Comparison of ENCODE assay signal across 22 cellular contexts in genomic region chr10:61285749-61286148, GRCh38.
DNase-seq lines count a peak whose midpoint lies in the region; ATAC-seq and TF ChIP-seq lines count a peak whose summit lies in the region.
"Had no signal": no experiment of that assay in that cellular context is flagged by ENCODE, and none has a peak within 500 bp of the region (broad histone marks: within the 10 kb centered on the region; RNA-seq: fewer than 3 reads in every experiment).

No MANE protein-coding gene starts in this region.

- H3K9ac ChIP-seq in fibroblast of lung (ENCODE audit: insufficient read depth, low read length): no peak overlapping the region
- H3K9ac ChIP-seq: KMS-11 had no signal

- H3K9me3 ChIP-seq in fibroblast of lung (ENCODE audit: control insufficient read depth, insufficient read depth, low read depth, low read length) (no peaks in the 10 kb centered on the region), psoas muscle (no peaks in the 10 kb centered on the region), suprapubic skin (no peaks in the 10 kb centered on the region)
- H3K9me3 ChIP-seq: ascending aorta, ovary, upper lobe of right lung had no signal

- TF ChIP-seq POLR2A in suprapubic skin (IDR thresholded peaks at IDR 0.05): no peak

- H4K20me1 ChIP-seq in fibroblast of lung (ENCODE audit: control insufficient read depth, extremely low read depth, insufficient read depth, low read length): no peaks in the 10 kb centered on the region

- ATAC-seq in psoas muscle (peak; percentile 42 to 70 (median 64)), HG02798 (IDR thresholded peaks at IDR 0.05; ENCODE audit: poor library complexity, unreplicated experiment) (no peak)
- no peak for ATAC-seq in stimulated activated naive CD8-positive, alpha-beta T cell treated with anti-CD3 and anti-CD28 coated beads, Interleukin-15, Interleukin-2, amounts not matched to agents 100 U/mL and 50 U/mL, for 24 hours
- ATAC-seq: sciatic nerve, upper lobe of right lung had no signal

- no peak overlapping the region for H2AFZ ChIP-seq in fibroblast of lung (ENCODE audit: low read length)

- WGBS in psoas muscle, 3 donors: 28 to 49% (median 42%) methylated on average over 6 of the region's 6 CpGs
- 53% methylated on average over 6 of the region's 6 CpGs for WGBS in suprapubic skin

- no peak overlapping the region for H3K4me3 ChIP-seq in fibroblast of lung (replicated peaks in 1 of 4; ENCODE audit: control extremely low read depth in 1 of 4, insufficient read depth in 1 of 4, low read depth in 3 of 4, low read length in 4 of 4)
- no peak overlapping the region for H3K4me3 ChIP-seq in psoas muscle
- H3K4me3 ChIP-seq in suprapubic skin: no peak overlapping the region
- H3K4me3 ChIP-seq: ascending aorta, ovary, upper lobe of right lung had no signal

- intact Hi-C loops in psoas muscle (cut with DNase I): loop anchor here in 1 of 2 donors (5.0 kb wide), 1 partner anchor 318 kb away; no protein-coding TSS in a partner anchor

- no peak overlapping the region for H3K4me2 ChIP-seq in fibroblast of lung (ENCODE audit: extremely low read depth, insufficient read depth, low read length)
- H3K4me2 ChIP-seq: KMS-11 had no signal

- peaks cover 3% of the 10 kb centered on the region for H3K4me1 ChIP-seq in fibroblast of lung (ENCODE audit: control insufficient read depth, extremely low read depth, insufficient read depth, low read length)
- H3K4me1 ChIP-seq in psoas muscle: peaks cover 6% of the 10 kb centered on the region
- H3K4me1 ChIP-seq in suprapubic skin: peaks cover 4% of the 10 kb centered on the region
- H3K4me1 ChIP-seq: ascending aorta had no signal

- TF ChIP-seq CTCF in fibroblast of lung (conservative IDR thresholded peaks at IDR 0.05 in 1 of 2, IDR thresholded peaks at IDR 0.05 in 1 of 2; ENCODE audit: low read depth in 1 of 2, low read length in 2 of 2): no peak
- TF ChIP-seq CTCF in psoas muscle (IDR thresholded peaks at IDR 0.05): no peak
- TF ChIP-seq CTCF in suprapubic skin (IDR thresholded peaks at IDR 0.05): no peak

- H3K27me3 ChIP-seq in fibroblast of lung (ENCODE audit: control insufficient read depth, insufficient read depth, low read length): no peaks in the 10 kb centered on the region
- no peaks in the 10 kb centered on the region for H3K27me3 ChIP-seq in psoas muscle (ENCODE audit: insufficient read depth in 3 of 3, low read length in 2 of 3)
- no peaks in the 10 kb centered on the region for H3K27me3 ChIP-seq in suprapubic skin
- H3K27me3 ChIP-seq: ascending aorta, ovary, upper lobe of right lung had no signal

- no peaks in the 10 kb centered on the region for H3K36me3 ChIP-seq in fibroblast of lung (ENCODE audit: control insufficient read depth, insufficient read depth, low read length)
- no peaks in the 10 kb centered on the region for H3K36me3 ChIP-seq in psoas muscle (ENCODE audit: insufficient read depth in 1 of 2, low read depth in 1 of 2)
- no peaks in the 10 kb centered on the region for H3K36me3 ChIP-seq in suprapubic skin
- H3K36me3 ChIP-seq: ascending aorta, ovary, upper lobe of right lung had no signal

- no peaks in the 10 kb centered on the region for H3K79me2 ChIP-seq in fibroblast of lung (ENCODE audit: control insufficient read depth, insufficient read depth, low read length)

- peak; percentile 2 for DNase-seq in NCI-H1092 treated with DMSO at 0.1 percent for 48 hours (lab: John Stamatoyannopoulos, UW)
- no peak for DNase-seq in NCI-H1092 (lab: John Stamatoyannopoulos, UW)
- DNase-seq in NCI-H446 treated with DMSO at 0.1 percent for 48 hours (lab: John Stamatoyannopoulos, UW): peak; percentile 84
- DNase-seq in fibroblast of lung (ENCODE audit: low read depth in 2 of 2): peak; percentile 36 to 45
- no peak for DNase-seq in psoas muscle
- no peak for DNase-seq in suprapubic skin (ENCODE audit: low spot score in 2 of 2)
- no peak for DNase-seq in stimulated activated naive CD8-positive, alpha-beta T cell treated with anti-CD3 and anti-CD28 coated beads, Interleukin-15, Interleukin-2, amounts not matched to agents 100 U/mL and 50 U/mL, for 24 hours
- DNase-seq: 8988T; activated CD4-positive, alpha-beta T cell treated with anti-CD3 and anti-CD28 coated beads, Interleukin-2, amount 10 ng/mL, durations not matched to agents 24 days and 14 days; COR-L47; EL; H9; naive thymus-derived CD4-positive, alpha-beta T cell; NCI-H187 treated with DMSO at 0.1 percent for 48 hours; NCI-H2227 treated with DMSO at 0.1 percent for 48 hours; ovary; stimulated activated CD8-positive, alpha-beta memory T cell treated with anti-CD3 and anti-CD28 coated beads, Interleukin-4, amount 100 ng/mL, for 48 hours; upper lobe of right lung had no signal

- no peak for TF ChIP-seq EP300 in suprapubic skin (IDR thresholded peaks at IDR 0.05)

- no peak overlapping the region for H3K27ac ChIP-seq in fibroblast of lung (ENCODE audit: insufficient read depth, low read length)
- no peak overlapping the region for H3K27ac ChIP-seq in psoas muscle
- no peak overlapping the region for H3K27ac ChIP-seq in suprapubic skin
- H3K27ac ChIP-seq: ascending aorta, KMS-11, ovary, upper lobe of right lung had no signal

Comparison
In these comparisons a context has a peak if more than half of its experiments do, and no peak if none do; other contexts are left out.
1. DNase-seq: peak in NCI-H1092 treated with DMSO at 0.1 percent for 48 hours (single experiment), NCI-H446 treated with DMSO at 0.1 percent for 48 hours (single experiment) and fibroblast of lung (2 of 2); none in NCI-H1092 (single experiment), psoas muscle (0 of 2), suprapubic skin (0 of 2) and stimulated activated naive CD8-positive, alpha-beta T cell treated with anti-CD3 and anti-CD28 coated beads, Interleukin-15, Interleukin-2, amounts not matched to agents 100 U/mL and 50 U/mL, for 24 hours (single experiment).
2. ATAC-seq: peak in psoas muscle (4 of 4); none in stimulated activated naive CD8-positive, alpha-beta T cell treated with anti-CD3 and anti-CD28 coated beads, Interleukin-15, Interleukin-2, amounts not matched to agents 100 U/mL and 50 U/mL, for 24 hours (single experiment) and HG02798 (single experiment).